ENCODE assay signal across 8 cellular contexts in the genomic region with DNA sequence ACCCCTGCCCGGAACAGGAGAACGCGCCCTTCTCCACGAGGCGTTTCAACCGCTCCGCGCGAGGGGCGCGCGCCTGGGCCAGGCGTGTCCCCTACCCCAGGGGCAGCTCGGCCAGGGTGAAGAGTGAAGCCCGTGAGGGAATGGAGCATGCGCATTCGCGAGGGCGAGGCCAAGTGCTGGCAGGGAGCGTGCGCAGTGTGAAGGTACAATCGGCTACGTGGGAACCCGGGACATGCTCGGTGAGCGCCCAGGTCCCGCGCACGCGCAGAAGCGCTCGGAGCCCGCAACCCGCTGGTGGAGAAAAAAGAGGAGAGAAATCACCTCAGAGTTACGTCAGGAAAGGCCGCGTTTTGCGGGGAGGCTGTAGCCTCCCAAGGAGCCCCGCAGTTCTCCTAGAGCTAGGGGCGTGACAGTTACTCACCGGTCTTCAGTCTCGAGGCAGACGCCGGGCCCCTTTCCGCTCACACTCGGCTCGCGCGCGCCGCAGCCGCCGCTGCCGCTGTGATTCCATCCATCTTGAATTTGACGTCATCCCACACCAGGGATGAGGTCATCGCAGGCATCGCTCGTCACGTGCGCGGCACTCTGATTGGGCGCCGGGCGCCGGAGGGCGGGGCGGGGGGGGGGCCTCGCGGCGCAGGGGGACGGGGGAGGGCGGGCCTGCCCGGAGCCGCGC. TPM values are rescaled to one million over a fixed set of nuclear protein-coding genes. Genes with fewer than 3 reads are reported as not detected.
DNase-seq lines count a peak whose midpoint lies in the region; ATAC-seq and TF ChIP-seq lines count a peak whose summit lies in the region.

A gene (minus strand): TSS at position 530 of the 676 bp plus-strand sequence. CDS start 16,265 bp downstream, outside the sequence.

- H3K9me3 Mint-ChIP-seq in chondrocyte (ENCODE audit: low read depth): peaks cover 6% of the 10 kb centered on the region

- H3K27ac Mint-ChIP-seq in chondrocyte (ENCODE audit: unreplicated experiment): peak within 1 kb of the TSS; percentile 100

- H3K36me3 ChIP-seq in kidney epithelial cell (ENCODE audit: control insufficient read depth, insufficient read depth, low read length): no peaks in the 10 kb centered on the region

- H3K27me3 ChIP-seq in kidney epithelial cell (ENCODE audit: control insufficient read depth, insufficient read depth, low read length): no peaks in the 10 kb centered on the region

- peaks cover 11% of the 10 kb centered on the region for H3K36me3 Mint-ChIP-seq in chondrocyte (ENCODE audit: low read depth)

- peaks cover 31% of the 10 kb centered on the region for H3K4me1 Mint-ChIP-seq in chondrocyte (ENCODE audit: low read depth)

- DNase-seq in AG10803 (ENCODE audit: low read depth): peak; percentile 96
- DNase-seq in NCI-H510A treated with DMSO at 0.1 percent for 48 hours (lab: John Stamatoyannopoulos, UW): peak; percentile 96
- peak; percentile 97 for DNase-seq in activated CD4-positive, alpha-beta T cell treated with anti-CD3 and anti-CD28 coated beads for 24 hours (ENCODE audit: low read depth in 2 of 2)
- peak; percentile 99 for DNase-seq in chondrocyte (ENCODE audit: low spot score)
- peak; percentile 87 for DNase-seq in kidney epithelial cell (ENCODE audit: low read depth)
- peak; percentile 97 to 98 for DNase-seq in stimulated activated CD4-positive, alpha-beta T cell treated with anti-CD3 and anti-CD28 coated beads, Interleukin-15, amount 100 ng/mL, for 48 hours (ENCODE audit: low read depth in 2 of 2)

- ATAC-seq in HG03432 (IDR thresholded peaks at IDR 0.05; ENCODE audit: unreplicated experiment): peak; percentile 73

- H3K27me3 Mint-ChIP-seq in chondrocyte (ENCODE audit: low read depth): no peaks in the 10 kb centered on the region

- no peak for TF ChIP-seq CTCF in AG10803 (conservative IDR thresholded peaks at IDR 0.05; ENCODE audit: low read length)
- no peak for TF ChIP-seq CTCF in chondrocyte (IDR thresholded peaks at IDR 0.05)
- TF ChIP-seq CTCF in kidney epithelial cell (IDR thresholded peaks at IDR 0.05; ENCODE audit: insufficient read depth, low read length, poor library complexity, severe bottlenecking): no peak

- H3K4me3 ChIP-seq in AG10803 (ENCODE audit: low read length): peak within 1 kb of the TSS; percentile 75
- H3K4me3 ChIP-seq in kidney epithelial cell (ENCODE audit: low read depth, low read length): peak within 1 kb of the TSS; percentile 71

- TF ChIP-seq POLR2A in GM19099 (IDR thresholded peaks at IDR 0.05; ENCODE audit: extremely low read depth, insufficient read length, low read depth): peak; percentile 81

- peak within 1 kb of the TSS; percentile 93 for H3K4me3 Mint-ChIP-seq in chondrocyte (ENCODE audit: unreplicated experiment)

RNA-seq across cellular contexts. Expression of the gene that starts here (rescaled TPM):
- total RNA-seq in chondrocyte (18.0 to 21.2 TPM (median 18.6 TPM) in 3 replicates), kidney epithelial cell (13.1 and 13.8 TPM in 2 replicates)

Comparison
In these comparisons a context has a peak if more than half of its experiments do, and no peak if none do; other contexts are left out.
1. Peak in every context shown above with its lines: DNase-seq, ATAC-seq and H3K4me3 ChIP-seq.